18 cellular contexts compared by ENCODE assay signal in genomic region chr9:121309833-121310425, GRCh38.
"Had no signal": no experiment of that assay in that cellular context is flagged by ENCODE, and none has a peak within 500 bp of the region (broad histone marks: within the 10 kb centered on the region; RNA-seq: fewer than 3 reads in every experiment).

No MANE protein-coding gene starts in this region.

- H3K4me3 Mint-ChIP-seq: activated T-helper 17 cell treated with anti-CD3 and anti-CD28 coated beads, Interleukin-2, amount 50 U/mL, for 72 hours; naive thymus-derived CD8-positive, alpha-beta T cell; WTC11 had no signal

- H3K4me1 Mint-ChIP-seq: activated T-helper 17 cell treated with anti-CD3 and anti-CD28 coated beads, Interleukin-2, amount 50 U/mL, for 72 hours; WTC11 had no signal

- H3K27ac ChIP-seq: brain microvascular endothelial cell, lower lobe of right lung, ovary, prostate gland had no signal

- H3K36me3 Mint-ChIP-seq: activated naive CD4-positive, alpha-beta T cell treated with anti-CD3 and anti-CD28 coated beads, Interleukin-2, amount 50 U/mL, for 72 hours had no signal

- H3K9me3 ChIP-seq: heart left ventricle, lower lobe of right lung, ovary, prostate gland, transverse colon had no signal

- ATAC-seq: activated naive CD4-positive, alpha-beta T cell treated with anti-CD3 and anti-CD28 coated beads, Interleukin-2, amount 50 U/mL, for 72 hours; activated T-helper 17 cell treated with anti-CD3 and anti-CD28 coated beads, Interleukin-2, amount 50 U/mL, for 72 hours; left colon; lower lobe of right lung; naive thymus-derived CD8-positive, alpha-beta T cell; stimulated activated naive CD8-positive, alpha-beta T cell treated with anti-CD3 and anti-CD28 coated beads, Interleukin-15, Interleukin-2, amounts not matched to agents 100 U/mL and 50 U/mL, for 24 hours; WTC11 had no signal

- H3K27ac Mint-ChIP-seq: activated T-helper 17 cell treated with anti-CD3 and anti-CD28 coated beads, Interleukin-2, amount 50 U/mL, for 72 hours; WTC11 had no signal

- H3K4me1 ChIP-seq: prostate gland had no signal

- H3K9me3 Mint-ChIP-seq: activated naive CD4-positive, alpha-beta T cell treated with anti-CD3 and anti-CD28 coated beads, Interleukin-2, amount 50 U/mL, for 72 hours; activated T-helper 17 cell treated with anti-CD3 and anti-CD28 coated beads, Interleukin-2, amount 50 U/mL, for 72 hours; naive thymus-derived CD8-positive, alpha-beta T cell had no signal

- H3K36me3 ChIP-seq: ovary had no signal

- H3K4me3 ChIP-seq: heart left ventricle, lower lobe of right lung, ovary, prostate gland, transverse colon had no signal

- DNase-seq: activated T-cell treated with anti-CD3 and anti-CD28 coated beads, Interleukin-2, amount 50 U/mL, for 1 hour; brain microvascular endothelial cell; central memory CD4-positive, alpha-beta T cell; effector memory CD4-positive, alpha-beta T cell; lower lobe of right lung; stimulated activated CD4-positive, alpha-beta T cell treated with anti-CD3 and anti-CD28 coated beads, Interleukin-4, amount 100 ng/mL, for 24 hours; stimulated activated naive CD8-positive, alpha-beta T cell treated with anti-CD3 and anti-CD28 coated beads, Interleukin-15, Interleukin-2, amounts not matched to agents 100 U/mL and 50 U/mL, for 24 hours; T-helper 1 cell; T-helper 9 cell; transverse colon had no signal

- H3K27me3 ChIP-seq: brain microvascular endothelial cell, heart left ventricle, ovary, transverse colon had no signal

- H3K27me3 Mint-ChIP-seq: activated T-helper 17 cell treated with anti-CD3 and anti-CD28 coated beads, Interleukin-2, amount 50 U/mL, for 72 hours; naive thymus-derived CD8-positive, alpha-beta T cell had no signal
